30 cellular contexts compared by ENCODE assay signal in the genomic region with DNA sequence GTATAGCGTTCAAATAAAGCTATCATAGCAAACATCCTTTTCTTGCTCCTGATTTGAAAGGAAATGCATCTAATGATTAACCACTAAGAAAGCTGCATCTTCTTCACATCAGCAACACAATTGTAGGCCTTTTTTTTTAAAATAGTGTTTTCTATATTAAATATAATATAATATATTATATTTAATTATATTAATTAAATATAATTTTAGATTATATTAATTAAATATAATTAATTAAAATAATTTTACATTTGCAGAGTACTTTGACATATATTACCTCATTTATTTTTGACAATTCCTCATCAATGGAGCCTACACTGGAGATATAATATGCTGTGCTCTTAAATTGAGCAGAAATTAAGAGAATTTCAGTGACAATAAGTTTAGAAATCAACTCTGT.
"Had no signal": no experiment of that assay in that cellular context is flagged by ENCODE, and none has a peak within 500 bp of the region (broad histone marks: within the 10 kb centered on the region; RNA-seq: fewer than 3 reads in every experiment).

No MANE protein-coding gene starts in this region.

- H3K4me3 Mint-ChIP-seq: activated CD4-positive, alpha-beta memory T cell treated with anti-CD3 and anti-CD28 coated beads for 36 hours; activated CD4-positive, alpha-beta T cell treated with anti-CD3 and anti-CD28 coated beads for 36 hours; activated CD4-positive, alpha-beta T cell treated with anti-CD3 and anti-CD28 coated beads, Interleukin-2, amount 10 ng/mL, durations not matched to agents 24 days and 14 days; activated CD8-positive, alpha-beta memory T cell treated with anti-CD3 and anti-CD28 coated beads, Interleukin-2, amount 10 ng/mL, durations not matched to agents 7 days and 5 days; activated CD8-positive, alpha-beta T cell treated with anti-CD3 and anti-CD28 coated beads, Interleukin-2, amount 10 ng/mL, durations not matched to agents 7 days and 5 days; activated naive CD4-positive, alpha-beta T cell treated with anti-CD3 and anti-CD28 coated beads for 36 hours; activated naive CD4-positive, alpha-beta T cell treated with anti-CD3 and anti-CD28 coated beads, Interleukin-2, amount 50 U/mL, for 24 hours; activated naive CD8-positive, alpha-beta T cell treated with anti-CD3 and anti-CD28 coated beads for 36 hours; activated naive CD8-positive, alpha-beta T cell treated with anti-CD3 and anti-CD28 coated beads, Interleukin-2, amount 50 U/mL, for 24 hours; activated T-helper 1 cell treated with anti-CD3 and anti-CD28 coated beads, Interleukin-12 subunit alpha, Interleukin-12 subunit beta, Interleukin-2, Interleukin-4 antibody, amounts not matched to agents 30 ng/mL and 10 ng/mL and 1 ng/mL, durations not matched to agents 14 hours and 24 hours and 36 hours; endodermal cell had no signal

- DNase-seq: activated CD4-positive, alpha-beta memory T cell treated with anti-CD3 and anti-CD28 coated beads for 36 hours; activated CD4-positive, alpha-beta T cell treated with anti-CD3 and anti-CD28 coated beads for 36 hours; activated CD4-positive, alpha-beta T cell treated with anti-CD3 and anti-CD28 coated beads, Interleukin-2, amount 10 ng/mL, durations not matched to agents 24 days and 14 days; activated CD4-positive, CD25-positive, alpha-beta regulatory T cell; activated CD4-positive, CD25-positive, alpha-beta regulatory T cell treated with anti-CD3 and anti-CD28 coated beads, Interleukin-2, amount 50 U/mL, for 72 hours; activated CD8-positive, alpha-beta memory T cell treated with anti-CD3 and anti-CD28 coated beads, Interleukin-2, amount 10 ng/mL, durations not matched to agents 7 days and 5 days; activated CD8-positive, alpha-beta memory T cell treated with anti-CD3 and anti-CD28 coated beads, Interleukin-2, amount 50 U/mL, for 4 hours; activated CD8-positive, alpha-beta T cell treated with anti-CD3 and anti-CD28 coated beads, Interleukin-2, amount 10 ng/mL, durations not matched to agents 7 days and 5 days; activated effector memory CD4-positive, alpha-beta T cell treated with anti-CD3 and anti-CD28 coated beads, Interleukin-2, amount 50 U/mL, for 16 hours; activated naive CD4-positive, alpha-beta T cell treated with anti-CD3 and anti-CD28 coated beads for 36 hours; activated naive CD8-positive, alpha-beta T cell treated with anti-CD3 and anti-CD28 coated beads for 36 hours; activated naive CD8-positive, alpha-beta T cell treated with anti-CD3 and anti-CD28 coated beads, Interleukin-2, amount 50 U/mL, for 24 hours; activated T-cell treated with anti-CD3 and anti-CD28 coated beads, Interleukin-2, amount 50 U/mL, for 1 hour; activated T-cell treated with anti-CD3 and anti-CD28 coated beads, Interleukin-2, amount 50 U/mL, for 48 hours; adrenal gland; amygdala; aorta; body of pancreas; colonic mucosa; effector CD8-positive, alpha-beta T cell; endodermal cell; foreskin fibroblast; head of caudate nucleus; T-helper 2 cell; WERI-Rb-1 had no signal

- H3K4me1 Mint-ChIP-seq: activated CD4-positive, alpha-beta T cell treated with anti-CD3 and anti-CD28 coated beads, Interleukin-2, amount 10 ng/mL, durations not matched to agents 24 days and 14 days; activated CD8-positive, alpha-beta memory T cell treated with anti-CD3 and anti-CD28 coated beads, Interleukin-2, amount 10 ng/mL, durations not matched to agents 7 days and 5 days; activated naive CD8-positive, alpha-beta T cell treated with anti-CD3 and anti-CD28 coated beads for 36 hours; activated naive CD8-positive, alpha-beta T cell treated with anti-CD3 and anti-CD28 coated beads, Interleukin-2, amount 50 U/mL, for 24 hours; endodermal cell had no signal

- H3K27me3 Mint-ChIP-seq: activated CD4-positive, alpha-beta memory T cell treated with anti-CD3 and anti-CD28 coated beads for 36 hours; activated CD4-positive, alpha-beta T cell treated with anti-CD3 and anti-CD28 coated beads for 36 hours; activated CD4-positive, alpha-beta T cell treated with anti-CD3 and anti-CD28 coated beads, Interleukin-2, amount 10 ng/mL, durations not matched to agents 24 days and 14 days; activated CD8-positive, alpha-beta memory T cell treated with anti-CD3 and anti-CD28 coated beads, Interleukin-2, amount 10 ng/mL, durations not matched to agents 7 days and 5 days; activated naive CD4-positive, alpha-beta T cell treated with anti-CD3 and anti-CD28 coated beads, Interleukin-2, amount 50 U/mL, for 24 hours; activated naive CD8-positive, alpha-beta T cell treated with anti-CD3 and anti-CD28 coated beads for 36 hours; activated naive CD8-positive, alpha-beta T cell treated with anti-CD3 and anti-CD28 coated beads, Interleukin-2, amount 50 U/mL, for 24 hours had no signal

- H3K9me3 Mint-ChIP-seq: activated CD4-positive, alpha-beta T cell treated with anti-CD3 and anti-CD28 coated beads, Interleukin-2, amount 10 ng/mL, durations not matched to agents 24 days and 14 days; activated naive CD4-positive, alpha-beta T cell treated with anti-CD3 and anti-CD28 coated beads, Interleukin-2, amount 50 U/mL, for 24 hours; activated T-helper 1 cell treated with anti-CD3 and anti-CD28 coated beads, Interleukin-12 subunit alpha, Interleukin-12 subunit beta, Interleukin-2, Interleukin-4 antibody, amounts not matched to agents 30 ng/mL and 10 ng/mL and 1 ng/mL, durations not matched to agents 14 hours and 24 hours and 36 hours; activated T-helper 2 cell treated with anti-CD3 and anti-CD28 coated beads, Interferon-gamma antibody, Interleukin-2, Interleukin-4, amounts not matched to agents 10 μg/mL and 5 μg/mL and 100 μg/mL, durations not matched to agents 14 hours and 24 hours and 36 hours had no signal

- FAIRE-seq: frontal cortex had no signal

- ATAC-seq: activated CD4-positive, alpha-beta T cell treated with anti-CD3 and anti-CD28 coated beads for 36 hours; activated CD8-positive, alpha-beta memory T cell treated with anti-CD3 and anti-CD28 coated beads, Interleukin-2, amount 10 ng/mL, durations not matched to agents 7 days and 5 days; activated CD8-positive, alpha-beta T cell treated with anti-CD3 and anti-CD28 coated beads, Interleukin-2, amount 10 ng/mL, durations not matched to agents 7 days and 5 days; activated naive CD8-positive, alpha-beta T cell treated with anti-CD3 and anti-CD28 coated beads, Interleukin-2, amount 50 U/mL, for 24 hours; body of pancreas; esophagus mucosa had no signal

- H3K27ac Mint-ChIP-seq: activated CD4-positive, alpha-beta memory T cell treated with anti-CD3 and anti-CD28 coated beads for 36 hours; activated CD4-positive, alpha-beta T cell treated with anti-CD3 and anti-CD28 coated beads for 36 hours; activated CD4-positive, alpha-beta T cell treated with anti-CD3 and anti-CD28 coated beads, Interleukin-2, amount 10 ng/mL, durations not matched to agents 24 days and 14 days; activated CD8-positive, alpha-beta memory T cell treated with anti-CD3 and anti-CD28 coated beads, Interleukin-2, amount 10 ng/mL, durations not matched to agents 7 days and 5 days; activated CD8-positive, alpha-beta T cell treated with anti-CD3 and anti-CD28 coated beads, Interleukin-2, amount 10 ng/mL, durations not matched to agents 7 days and 5 days; activated naive CD4-positive, alpha-beta T cell treated with anti-CD3 and anti-CD28 coated beads for 36 hours; activated naive CD4-positive, alpha-beta T cell treated with anti-CD3 and anti-CD28 coated beads, Interleukin-2, amount 50 U/mL, for 24 hours; activated naive CD8-positive, alpha-beta T cell treated with anti-CD3 and anti-CD28 coated beads for 36 hours; activated naive CD8-positive, alpha-beta T cell treated with anti-CD3 and anti-CD28 coated beads, Interleukin-2, amount 50 U/mL, for 24 hours; activated T-helper 1 cell treated with anti-CD3 and anti-CD28 coated beads, Interleukin-12 subunit alpha, Interleukin-12 subunit beta, Interleukin-2, Interleukin-4 antibody, amounts not matched to agents 30 ng/mL and 10 ng/mL and 1 ng/mL, durations not matched to agents 14 hours and 24 hours and 36 hours; activated T-helper 2 cell treated with anti-CD3 and anti-CD28 coated beads, Interferon-gamma antibody, Interleukin-2, Interleukin-4, amounts not matched to agents 10 μg/mL and 5 μg/mL and 100 μg/mL, durations not matched to agents 14 hours and 24 hours and 36 hours; endodermal cell had no signal
